ENCODE assay signal across 13 cellular contexts in the genomic region with DNA sequence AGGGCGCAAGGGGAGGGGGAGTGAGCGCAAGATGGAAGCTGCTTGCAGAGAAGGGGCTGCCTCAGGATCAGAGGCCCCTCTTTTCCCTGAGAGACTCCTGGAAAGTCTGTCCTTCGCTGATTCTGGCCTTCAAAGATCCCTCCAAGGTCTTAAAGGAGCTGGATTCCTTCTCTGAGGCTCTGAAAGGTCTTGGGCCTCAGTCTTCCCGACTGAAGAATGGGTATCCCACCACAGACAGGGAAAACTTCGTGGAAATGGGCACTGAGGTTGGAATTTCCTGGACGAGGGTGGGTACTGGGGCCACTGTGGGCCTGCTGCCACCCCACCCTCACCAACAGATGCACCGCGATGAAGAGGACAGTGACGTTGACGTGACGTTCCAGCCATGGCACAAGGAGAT. TPM values are rescaled to one million over a fixed set of nuclear protein-coding genes. Genes with fewer than 3 reads are reported as not detected.
DNase-seq lines count a peak whose midpoint lies in the region; TF ChIP-seq lines count a peak whose summit lies in the region.
"Had no signal": no experiment of that assay in that cellular context is flagged by ENCODE, and none has a peak within 500 bp of the region (broad histone marks: within the 10 kb centered on the region; RNA-seq: fewer than 3 reads in every experiment).

No MANE protein-coding gene starts in this region.

- H3K4me2 ChIP-seq in BLaER1, result peak overlapping the region; percentile 90

- no peak overlapping the region for H3K27ac ChIP-seq in BLaER1
- no peak overlapping the region for H3K27ac ChIP-seq in CD8-positive, alpha-beta memory T cell (ENCODE audit: low read depth, low read length)

- H3K27me3 Mint-ChIP-seq in CD8-positive, alpha-beta memory T cell, result peaks cover 0 to 5% of the 10 kb centered on the region in 2 donors
- no peaks in the 10 kb centered on the region for H3K27me3 Mint-ChIP-seq in activated T-helper 2 cell treated with anti-CD3 and anti-CD28 coated beads, Interferon-gamma antibody, Interleukin-2, Interleukin-4, amounts not matched to agents 10 μg/mL and 5 μg/mL and 100 μg/mL, durations not matched to agents 14 hours and 24 hours and 36 hours (ENCODE audit: low read depth)
- H3K27me3 Mint-ChIP-seq in neural crest cell (ENCODE audit: low read depth), result peaks cover 2% of the 10 kb centered on the region
- H3K27me3 Mint-ChIP-seq in T-helper 2 cell treated with Interferon-gamma antibody and Interleukin-4, amounts not matched to agents 5 μg/mL and 100 μg/mL, for 36 hours (ENCODE audit: low read depth), result no peaks in the 10 kb centered on the region

- peaks cover 50% of the 10 kb centered on the region for H4K20me1 ChIP-seq in BLaER1

- TF ChIP-seq CTCF in neural crest cell (conservative IDR thresholded peaks at IDR 0.05), result no peak

- no peaks in the 10 kb centered on the region for H3K36me3 ChIP-seq in BLaER1
- no peaks in the 10 kb centered on the region for H3K36me3 ChIP-seq in CD8-positive, alpha-beta memory T cell (ENCODE audit: insufficient read depth, low read length)

- intact Hi-C loops in activated T-helper 2 cell treated with anti-CD3 and anti-CD28 coated beads, Interferon-gamma antibody, Interleukin-2, Interleukin-4, amounts not matched to agents 10 μg/mL and 5 μg/mL and 100 μg/mL, durations not matched to agents 14 hours and 24 hours and 36 hours (cut with micrococcal nuclease), result no loop called here

- H3K4me1 Mint-ChIP-seq in CD8-positive, alpha-beta memory T cell, result peaks cover 40 to 54% (median 42%) of the 10 kb centered on the region in 3 donors
- H3K4me1 Mint-ChIP-seq in activated T-helper 2 cell treated with anti-CD3 and anti-CD28 coated beads, Interferon-gamma antibody, Interleukin-2, Interleukin-4, amounts not matched to agents 10 μg/mL and 5 μg/mL and 100 μg/mL, durations not matched to agents 14 hours and 24 hours and 36 hours (ENCODE audit: low read depth), result peaks cover 25% of the 10 kb centered on the region
- H3K4me1 Mint-ChIP-seq in neural crest cell, result peaks cover 17% of the 10 kb centered on the region
- peaks cover 25% of the 10 kb centered on the region for H3K4me1 Mint-ChIP-seq in T-helper 2 cell treated with Interferon-gamma antibody and Interleukin-4, amounts not matched to agents 5 μg/mL and 100 μg/mL, for 36 hours (ENCODE audit: low read depth)

- H3K36me3 Mint-ChIP-seq in CD8-positive, alpha-beta memory T cell, result peaks cover 0 to 7% (median 1%) of the 10 kb centered on the region in 3 donors
- H3K36me3 Mint-ChIP-seq in activated T-helper 2 cell treated with anti-CD3 and anti-CD28 coated beads, Interferon-gamma antibody, Interleukin-2, Interleukin-4, amounts not matched to agents 10 μg/mL and 5 μg/mL and 100 μg/mL, durations not matched to agents 14 hours and 24 hours and 36 hours (ENCODE audit: low read depth), result peaks cover 3% of the 10 kb centered on the region
- no peaks in the 10 kb centered on the region for H3K36me3 Mint-ChIP-seq in neural crest cell (ENCODE audit: low read depth)
- H3K36me3 Mint-ChIP-seq in T-helper 2 cell treated with Interferon-gamma antibody and Interleukin-4, amounts not matched to agents 5 μg/mL and 100 μg/mL, for 36 hours (ENCODE audit: low read depth), result no peaks in the 10 kb centered on the region

- POLR2A ChIA-PET in CD8-positive, alpha-beta memory T cell (lab: Charles Lee), result no interaction called here

- peaks cover 59% of the 10 kb centered on the region for H3K4me1 ChIP-seq in BLaER1
- H3K4me1 ChIP-seq in CD8-positive, alpha-beta memory T cell (ENCODE audit: insufficient read depth, low read length), result peaks cover 26% of the 10 kb centered on the region

- H3K4me3 Mint-ChIP-seq in CD8-positive, alpha-beta memory T cell, result peak overlapping the region in 6 of 7 donors; percentile 5 to 73 (median 45)
- H3K4me3 Mint-ChIP-seq in activated T-helper 2 cell treated with anti-CD3 and anti-CD28 coated beads, Interferon-gamma antibody, Interleukin-2, Interleukin-4, amounts not matched to agents 10 μg/mL and 5 μg/mL and 100 μg/mL, durations not matched to agents 14 hours and 24 hours and 36 hours (ENCODE audit: low read depth), result peak overlapping the region; percentile 33
- H3K4me3 Mint-ChIP-seq in neural crest cell, result peak overlapping the region; percentile 51
- no peak overlapping the region for H3K4me3 Mint-ChIP-seq in T-helper 2 cell treated with Interferon-gamma antibody and Interleukin-4, amounts not matched to agents 5 μg/mL and 100 μg/mL, for 36 hours

- H3K27ac Mint-ChIP-seq in CD8-positive, alpha-beta memory T cell, result peak overlapping the region in 2 of 8 donors; percentile 24 to 33
- H3K27ac Mint-ChIP-seq in activated T-helper 2 cell treated with anti-CD3 and anti-CD28 coated beads, Interferon-gamma antibody, Interleukin-2, Interleukin-4, amounts not matched to agents 10 μg/mL and 5 μg/mL and 100 μg/mL, durations not matched to agents 14 hours and 24 hours and 36 hours, result no peak overlapping the region
- no peak overlapping the region for H3K27ac Mint-ChIP-seq in neural crest cell (ENCODE audit: unreplicated experiment)
- no peak overlapping the region for H3K27ac Mint-ChIP-seq in T-helper 2 cell treated with Interferon-gamma antibody and Interleukin-4, amounts not matched to agents 5 μg/mL and 100 μg/mL, for 36 hours

- no peaks in the 10 kb centered on the region for H3K9me3 ChIP-seq in BLaER1
- H3K9me3 ChIP-seq in CD8-positive, alpha-beta memory T cell (ENCODE audit: low read length), result no peaks in the 10 kb centered on the region

- H3K27me3 ChIP-seq in BLaER1, result no peaks in the 10 kb centered on the region
- no peaks in the 10 kb centered on the region for H3K27me3 ChIP-seq in CD8-positive, alpha-beta memory T cell (ENCODE audit: insufficient read depth, low read length, poor library complexity, severe bottlenecking)

- no peaks in the 10 kb centered on the region for H3K9me3 Mint-ChIP-seq in CD8-positive, alpha-beta memory T cell
- no peaks in the 10 kb centered on the region for H3K9me3 Mint-ChIP-seq in activated T-helper 2 cell treated with anti-CD3 and anti-CD28 coated beads, Interferon-gamma antibody, Interleukin-2, Interleukin-4, amounts not matched to agents 10 μg/mL and 5 μg/mL and 100 μg/mL, durations not matched to agents 14 hours and 24 hours and 36 hours
- H3K9me3 Mint-ChIP-seq in neural crest cell, result peaks cover 2% of the 10 kb centered on the region
- H3K9me3 Mint-ChIP-seq in T-helper 2 cell treated with Interferon-gamma antibody and Interleukin-4, amounts not matched to agents 5 μg/mL and 100 μg/mL, for 36 hours, result peaks cover 3% of the 10 kb centered on the region

- CTCF ChIA-PET in CD8-positive, alpha-beta memory T cell (lab: Charles Lee), result interaction anchor here (2.3 kb wide), 1 partner anchor 22 kb away, joined by 12 read pairs; a partner anchor contains a TSS

- no peak overlapping the region for H3K9ac ChIP-seq in BLaER1

- H3K4me3 ChIP-seq in BLaER1, result no peak overlapping the region
- no peak overlapping the region for H3K4me3 ChIP-seq in CD8-positive, alpha-beta memory T cell (ENCODE audit: low read length)

- peak in 1 of 5 donors; percentile 36 for DNase-seq in CD8-positive, alpha-beta memory T cell
- DNase-seq in activated T-helper 2 cell treated with anti-CD3 and anti-CD28 coated beads, Interferon-gamma antibody, Interleukin-2, Interleukin-4, amounts not matched to agents 10 μg/mL and 5 μg/mL and 100 μg/mL, durations not matched to agents 14 hours and 24 hours and 36 hours (ENCODE audit: low spot score), result no peak
- no peak for DNase-seq in neural crest cell (ENCODE audit: low read depth, low spot score)
- DNase-seq in activated CD4-positive, CD25-positive, alpha-beta regulatory T cell (lab: John Stamatoyannopoulos, UW), result no peak
- no peak for DNase-seq in epidermal melanocyte (ENCODE audit: insufficient read length, low spot score)
- DNase-seq in T-helper 2 cell treated with Interferon-gamma antibody and Interleukin-4, amounts not matched to agents 5 μg/mL and 100 μg/mL, for 36 hours (ENCODE audit: low spot score), result no peak
- DNase-seq: GDM1, Karpas-422, NCI-H1105, NCI-H1694, NCI-H524 treated with DMSO at 0.1 percent for 48 hours had no signal

RNA-seq across cellular contexts. Expression of a gene that starts 3.1 kb away (rescaled TPM):
- total RNA-seq in CD8-positive, alpha-beta memory T cell, result 10 to 100 TPM; 34.4 to 35.9 TPM
- 40.7 TPM for polyA plus RNA-seq in CD8-positive, alpha-beta memory T cell
- 20.1 and 21.5 TPM in 2 replicates for total RNA-seq in activated T-helper 2 cell treated with anti-CD3 and anti-CD28 coated beads, Interferon-gamma antibody, Interleukin-2, Interleukin-4, amounts not matched to agents 10 μg/mL and 5 μg/mL and 100 μg/mL, durations not matched to agents 14 hours and 24 hours and 36 hours
- 7.2 and 9.8 TPM in 2 replicates for total RNA-seq in neural crest cell

RNA-seq across cellular contexts. Expression of a gene that starts 3.5 kb away (rescaled TPM):
- 1 to 10 TPM; 1.6 to 1.8 TPM for total RNA-seq in CD8-positive, alpha-beta memory T cell
- 7.1 TPM for polyA plus RNA-seq in CD8-positive, alpha-beta memory T cell
- 0.18 TPM in 1 of 2 replicates, not detected in the other for total RNA-seq in activated T-helper 2 cell treated with anti-CD3 and anti-CD28 coated beads, Interferon-gamma antibody, Interleukin-2, Interleukin-4, amounts not matched to agents 10 μg/mL and 5 μg/mL and 100 μg/mL, durations not matched to agents 14 hours and 24 hours and 36 hours
- not detected in 2 replicates for total RNA-seq in neural crest cell

RNA-seq across cellular contexts. Expression of a gene that starts 5.6 kb away (rescaled TPM):
- total RNA-seq in CD8-positive, alpha-beta memory T cell, result not detected
- polyA plus RNA-seq in CD8-positive, alpha-beta memory T cell, result 0.33 TPM
- total RNA-seq in activated T-helper 2 cell treated with anti-CD3 and anti-CD28 coated beads, Interferon-gamma antibody, Interleukin-2, Interleukin-4, amounts not matched to agents 10 μg/mL and 5 μg/mL and 100 μg/mL, durations not matched to agents 14 hours and 24 hours and 36 hours, result 0.18 TPM in 1 of 2 replicates, not detected in the other
- 0.16 TPM in 1 of 2 replicates, not detected in the other for total RNA-seq in neural crest cell
- total RNA-seq: Right ventricle myocardium inferior had no signal

RNA-seq across cellular contexts. Expression of a gene that starts 22.7 kb away (rescaled TPM):
- total RNA-seq in CD8-positive, alpha-beta memory T cell, result 10 to 100 TPM; 30.7 to 33.7 TPM
- 37.0 TPM for polyA plus RNA-seq in CD8-positive, alpha-beta memory T cell
- 20.2 and 20.6 TPM in 2 replicates for total RNA-seq in activated T-helper 2 cell treated with anti-CD3 and anti-CD28 coated beads, Interferon-gamma antibody, Interleukin-2, Interleukin-4, amounts not matched to agents 10 μg/mL and 5 μg/mL and 100 μg/mL, durations not matched to agents 14 hours and 24 hours and 36 hours
- total RNA-seq in neural crest cell, result 25.7 and 27.4 TPM in 2 replicates
